In the genomic region with DNA sequence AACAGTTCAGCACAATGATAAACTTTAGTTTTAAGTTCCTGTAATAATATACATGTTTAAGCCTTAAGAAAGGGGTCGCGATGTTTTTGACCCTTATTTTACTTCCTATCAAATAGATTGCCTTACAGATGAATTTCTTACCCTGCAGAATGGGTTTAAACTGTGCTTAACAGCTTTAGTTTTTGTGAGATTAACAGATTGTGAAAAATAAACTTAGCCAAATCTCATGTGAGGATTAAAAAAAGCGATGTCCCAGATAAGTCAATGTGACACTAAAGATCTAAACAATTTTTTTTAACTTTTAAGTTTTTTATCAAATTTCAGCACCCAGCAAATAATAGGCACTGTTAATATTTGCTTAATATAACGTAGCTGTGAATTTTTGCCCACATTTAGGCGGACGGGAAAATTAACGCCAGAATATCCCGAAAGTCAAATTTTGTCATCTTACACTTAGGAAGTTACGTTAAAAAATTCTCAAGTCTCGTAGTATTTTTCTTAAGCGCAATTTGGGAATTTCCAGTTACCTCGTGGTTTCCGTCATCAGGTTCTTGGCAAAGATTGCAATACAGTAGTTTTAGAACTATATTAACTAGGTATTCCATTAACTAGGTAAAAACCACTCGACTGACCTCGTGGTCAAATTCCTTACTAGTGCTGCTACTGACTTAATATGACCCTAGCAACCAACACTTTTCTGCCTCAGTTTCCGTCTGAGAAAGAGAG, we compare ENCODE assay signal across 8 cellular contexts. TPM values are rescaled to one million over a fixed set of nuclear protein-coding genes. Genes with fewer than 3 reads are reported as not detected.
DNase-seq lines count a peak whose midpoint lies in the region; ATAC-seq and TF ChIP-seq lines count a peak whose summit lies in the region.

No MANE protein-coding gene starts in this region.

- no peak for TF ChIP-seq EP300 in SK-N-SH (IDR thresholded peaks at IDR 0.05; ENCODE audit: borderline replicate concordance in 1 of 2, low read depth in 1 of 2, low read length in 1 of 2)

- H3K79me2 ChIP-seq in GM23248 (ENCODE audit: insufficient read depth) (peaks cover 61% of the 10 kb centered on the region), SK-N-SH (ENCODE audit: insufficient read depth) (peaks cover 62% of the 10 kb centered on the region)

- TF ChIP-seq RAD21 in SK-N-SH (IDR thresholded peaks at IDR 0.05; ENCODE audit: low read length) = no peak

- H3K4me2 ChIP-seq in GM23248 (ENCODE audit: unreplicated experiment) (peak overlapping the region; percentile 97), SK-N-SH (peak overlapping the region; percentile 90)

- POLR2A ChIA-PET in SK-N-SH (lab: Yijun Ruan, JAX) = no interaction called here

- 0 to 1% methylated on average over 16 of the region's 16 CpGs for WGBS in GM23248 (ENCODE audit: low coverage in 1 of 2, low lambda C conversion rate in 2 of 2, missing lambda C conversion rate in 2 of 2), 2 experiments
- 1% methylated on average over 16 of the region's 16 CpGs for WGBS in SK-N-SH (ENCODE audit: low lambda C conversion rate)

- peaks cover 42% of the 10 kb centered on the region for H3K4me1 ChIP-seq in GM23248 (ENCODE audit: insufficient read depth)
- peaks cover 14 to 25% of the 10 kb centered on the region in 2 experiments for H3K4me1 ChIP-seq in SK-N-SH (ENCODE audit: control insufficient read depth in 1 of 2, insufficient read depth in 2 of 2, low read depth in 1 of 2, low read length in 1 of 2)

- peak; percentile 63 for DNase-seq in GM23248
- no peak for DNase-seq in SK-N-SH
- peak; percentile 63 for DNase-seq in fibroblast of the aortic adventitia (ENCODE audit: low read depth)
- peak; percentile 7 for DNase-seq in retina
- DNase-seq in LoVo (ENCODE audit: low spot score) = no peak
- DNase-seq in NCI-H510A treated with DMSO at 0.1 percent for 48 hours (lab: John Stamatoyannopoulos, UW) = no peak

- ATAC-seq in HG03439 (IDR thresholded peaks at IDR 0.05; ENCODE audit: unreplicated experiment) = no peak
- no peak for ATAC-seq in HG03159 (IDR thresholded peaks at IDR 0.05; ENCODE audit: unreplicated experiment)

- H3K4me3 ChIP-seq in GM23248 (peak overlapping the region; percentile 95), SK-N-SH (ENCODE audit: low read depth in 2 of 2, low read length in 1 of 2) (peak overlapping the region; percentile 90 to 96), fibroblast of the aortic adventitia (ENCODE audit: low read depth, low read length) (peak overlapping the region; percentile 82)

- H4K20me1 ChIP-seq in GM23248 (ENCODE audit: insufficient read depth) = peaks cover 49% of the 10 kb centered on the region
- H4K20me1 ChIP-seq in SK-N-SH (ENCODE audit: insufficient read depth) = peaks cover 57% of the 10 kb centered on the region

- in situ Hi-C loops in GM23248 (cut with MboI) = no loop called here

- no peaks in the 10 kb centered on the region for H3K27me3 ChIP-seq in GM23248 (replicated peaks; ENCODE audit: insufficient read depth)
- H3K27me3 ChIP-seq in SK-N-SH (ENCODE audit: insufficient read depth) = no peaks in the 10 kb centered on the region

- TF ChIP-seq CTCF in SK-N-SH (IDR thresholded peaks at IDR 0.05) (no peak), fibroblast of the aortic adventitia (IDR thresholded peaks at IDR 0.05; ENCODE audit: insufficient read depth, low read length) (no peak)

- peak overlapping the region; percentile 99 for H3K9ac ChIP-seq in GM23248
- peak overlapping the region; percentile 98 for H3K9ac ChIP-seq in SK-N-SH

- H3K27ac ChIP-seq in GM23248 (peak overlapping the region; percentile 89), SK-N-SH (ENCODE audit: low read depth in 2 of 2, low read length in 1 of 2) (peak overlapping the region; percentile 18 to 92; a peak in 2 of 4 replicates)

- CTCF ChIA-PET in SK-N-SH (lab: Yijun Ruan, JAX) = no interaction called here

- peaks cover 29% of the 10 kb centered on the region for H3K36me3 ChIP-seq in GM23248 (ENCODE audit: low read depth)
- H3K36me3 ChIP-seq in SK-N-SH (replicated peaks in 1 of 2; ENCODE audit: control insufficient read depth in 1 of 2, insufficient read depth in 2 of 2, low read length in 1 of 2) = peaks cover 35 to 50% of the 10 kb centered on the region in 2 experiments

- H3K9me2 ChIP-seq in GM23248 (ENCODE audit: insufficient read depth) (no peaks in the 10 kb centered on the region), SK-N-SH (no peaks in the 10 kb centered on the region)

- no peaks in the 10 kb centered on the region for H3K9me3 ChIP-seq in GM23248 (ENCODE audit: low read depth)
- H3K9me3 ChIP-seq in SK-N-SH = no peaks in the 10 kb centered on the region

- peaks cover 56% of the 10 kb centered on the region for H3F3A ChIP-seq in GM23248 (ENCODE audit: insufficient read depth)
- H3F3A ChIP-seq in SK-N-SH (replicated peaks; ENCODE audit: insufficient read depth) = peaks cover 41% of the 10 kb centered on the region

- H2AFZ ChIP-seq in GM23248 (no peak overlapping the region), SK-N-SH (ENCODE audit: low read depth) (no peak overlapping the region)

TF ChIP-seq in SK-N-SH, 30 proteins besides CTCF, POLR2A, EP300 and RAD21:
- no peak for TF ChIP-seq ELF1 (IDR thresholded peaks at IDR 0.05)
- peak; percentile 54; the same call in 1 of the 2 replicates for TF ChIP-seq MXI1 (IDR thresholded peaks at IDR 0.05; ENCODE audit: low read depth, low read length)
- no peak for TF ChIP-seq MEF2A (IDR thresholded peaks at IDR 0.05; ENCODE audit: borderline replicate concordance, low read depth)

RNA-seq across cellular contexts. Expression of a gene that starts 1.2 kb away (rescaled TPM):
- 674 and 705 TPM in 2 replicates for total RNA-seq in GM23248 (2014; rRNA removed; shearing (Covaris generic))
- polyA plus RNA-seq in GM23248 (2016; fragmentation: Nextera tagmentation; extraction: Ambion mirVana) (584 and 592 TPM in 2 replicates), SK-N-SH (2012; rRNA removed) (341 and 500 TPM in 2 replicates)
- polyA plus RNA-seq in SK-N-SH (2012; cell fraction: cytosol; rRNA removed) = 518 and 530 TPM in 2 replicates
- polyA plus RNA-seq in SK-N-SH (2012; cell fraction: nucleus; rRNA removed) = 151 and 267 TPM in 2 replicates
- 458 and 913 TPM in 2 replicates for total RNA-seq in fibroblast of the aortic adventitia (ENCODE audit: low replicate concordance)

RNA-seq across cellular contexts. Expression of a gene that starts 11.8 kb away (rescaled TPM):
- not detected in 2 replicates for total RNA-seq in GM23248 (2014; rRNA removed; shearing (Covaris generic))
- polyA plus RNA-seq in GM23248 (2016; fragmentation: Nextera tagmentation; extraction: Ambion mirVana) (not detected in 2 replicates), SK-N-SH (2012; rRNA removed) (not detected in 2 replicates)
- not detected in 2 replicates for polyA plus RNA-seq in SK-N-SH (2012; cell fraction: cytosol; rRNA removed)
- polyA plus RNA-seq in SK-N-SH (2012; cell fraction: nucleus; rRNA removed) = 0.02 TPM in 1 of 2 replicates, not detected in the other
- total RNA-seq in fibroblast of the aortic adventitia (ENCODE audit: low replicate concordance) = not detected in 2 replicates

Comparison
In these comparisons a context has a peak if more than half of its experiments do, and no peak if none do; other contexts are left out.
1. DNase-seq: peak in GM23248 (single experiment), fibroblast of the aortic adventitia (single experiment) and retina (single experiment); none in SK-N-SH (single experiment), LoVo (single experiment) and NCI-H510A treated with DMSO at 0.1 percent for 48 hours (single experiment).
2. Peak in every context shown above with its lines, with median percentiles within 50 percentile points of each other: H3K4me3 ChIP-seq.